In genomic region chr16:67227567-67227921, GRCh38 we compare ENCODE assay signal across 8 cellular contexts. TPM values are rescaled to one million over a fixed set of nuclear protein-coding genes. Genes with fewer than 3 reads are reported as not detected.
DNase-seq lines count a peak whose midpoint lies in the region; ATAC-seq and TF ChIP-seq lines count a peak whose summit lies in the region.

No MANE protein-coding gene starts in this region.

- no peaks in the 10 kb centered on the region for H3K27me3 Mint-ChIP-seq in dendritic cell treated with granulocyte-macrophage colony-stimulating factor and Interleukin-4, amounts not matched to agents 40 ng/mL and 50 ng/mL, for 4 days
- H3K27me3 Mint-ChIP-seq in naive thymus-derived CD4-positive, alpha-beta T cell = no peaks in the 10 kb centered on the region

- no peaks in the 10 kb centered on the region for H3K9me3 Mint-ChIP-seq in dendritic cell treated with granulocyte-macrophage colony-stimulating factor and Interleukin-4, amounts not matched to agents 40 ng/mL and 50 ng/mL, for 4 days
- no peaks in the 10 kb centered on the region for H3K9me3 Mint-ChIP-seq in naive thymus-derived CD4-positive, alpha-beta T cell

- H3K9me2 ChIP-seq in Karpas-422 (replicated peaks; ENCODE audit: insufficient read depth, low read length) = no peaks in the 10 kb centered on the region

- peaks cover 83% of the 10 kb centered on the region for H3K36me3 Mint-ChIP-seq in dendritic cell treated with granulocyte-macrophage colony-stimulating factor and Interleukin-4, amounts not matched to agents 40 ng/mL and 50 ng/mL, for 4 days (ENCODE audit: low read depth)
- H3K36me3 Mint-ChIP-seq in naive thymus-derived CD4-positive, alpha-beta T cell = peaks cover 4 to 9% (median 7%) of the 10 kb centered on the region in 5 donors

- intact Hi-C loops in dendritic cell treated with granulocyte-macrophage colony-stimulating factor and Interleukin-4, amounts not matched to agents 40 ng/mL and 50 ng/mL, for 4 days (cut with micrococcal nuclease) = loop anchor here (2.0 kb wide), 2 partner anchors 35 to 43 kb away; partner anchors contain the start of gene E2F4
- intact Hi-C loops in naive thymus-derived CD4-positive, alpha-beta T cell (cut with micrococcal nuclease) = loop anchor here (1.0 to 5.0 kb wide), 15 partner anchors 20 to 1905 kb away; partner anchors contain the start of genes E2F4 (in 2 of the 2), FHOD1 (in 2 of the 2), PLEKHG4 (in 2 of the 2) and ACD (in 1 of the 2)

- CTCF ChIA-PET in AG04449 (lab: Yijun Ruan, JAX) = interaction anchor here (1.0 to 2.4 kb wide), 11 partner anchors 11 to 235 kb away, joined by 3 to 8 read pairs (median 4); partner anchors contain the start of genes FHOD1, SLC9A5 and ZDHHC1
- CTCF ChIA-PET in naive thymus-derived CD4-positive, alpha-beta T cell (lab: Charles Lee) = interaction anchor here (0.9 to 1.6 kb wide), 4 partner anchors 12 to 73 kb away, joined by 3 to 6 read pairs (median 4); partner anchors contain the start of gene FHOD1

- no peaks in the 10 kb centered on the region for H3K27me3 ChIP-seq in Karpas-422 (ENCODE audit: low read length)
- H3K27me3 ChIP-seq in naive thymus-derived CD4-positive, alpha-beta T cell (ENCODE audit: control insufficient read depth in 2 of 2, insufficient read depth in 2 of 2, low read length in 2 of 2) = no peaks in the 10 kb centered on the region

- peaks cover 61% of the 10 kb centered on the region for H3K4me1 Mint-ChIP-seq in dendritic cell treated with granulocyte-macrophage colony-stimulating factor and Interleukin-4, amounts not matched to agents 40 ng/mL and 50 ng/mL, for 4 days (ENCODE audit: low read depth)
- H3K4me1 Mint-ChIP-seq in naive thymus-derived CD4-positive, alpha-beta T cell = peaks cover 37 to 62% (median 50%) of the 10 kb centered on the region in 7 donors

- H4K20me1 ChIP-seq in Karpas-422 (ENCODE audit: insufficient read depth, low read depth, low read length) = peaks cover 10% of the 10 kb centered on the region; the same call in 1 of the 2 replicates

- DNase-seq in AG04449 (ENCODE audit: low read depth, low spot score) = no peak
- no peak for DNase-seq in Karpas-422
- no peak for DNase-seq in naive thymus-derived CD4-positive, alpha-beta T cell
- DNase-seq in NCI-H2029 treated with DMSO at 0.1 percent for 48 hours (lab: John Stamatoyannopoulos, UW) = no peak
- DNase-seq in G401 (ENCODE audit: low spot score) = no peak

- ATAC-seq in naive thymus-derived CD4-positive, alpha-beta T cell = no peak
- ATAC-seq in GM21447 (IDR thresholded peaks at IDR 0.05; ENCODE audit: unreplicated experiment) (no peak), GM18511 (IDR thresholded peaks at IDR 0.05; ENCODE audit: unreplicated experiment) (no peak)

- H3K79me2 ChIP-seq in Karpas-422 (ENCODE audit: low read length) = peaks cover 29% of the 10 kb centered on the region

- H3K4me2 ChIP-seq in Karpas-422 (ENCODE audit: low read depth, low read length, poor library complexity, severe bottlenecking) = peak overlapping the region; percentile 91

- in situ Hi-C loops in G401 (cut with HindIII; ENCODE audit: low sequenced_read_pairs) = no loop called here

- TF ChIP-seq CTCF in AG04449 (IDR thresholded peaks at IDR 0.05; ENCODE audit: insufficient read depth, low read length, missing control alignments) = no peak

- H3K27ac Mint-ChIP-seq in dendritic cell treated with granulocyte-macrophage colony-stimulating factor and Interleukin-4, amounts not matched to agents 40 ng/mL and 50 ng/mL, for 4 days = peak overlapping the region; percentile 91
- peak overlapping the region; percentile 59 to 100 (median 97) for H3K27ac Mint-ChIP-seq in naive thymus-derived CD4-positive, alpha-beta T cell

- peaks cover 15% of the 10 kb centered on the region; the same call in 1 of the 2 replicates for H3K36me3 ChIP-seq in Karpas-422 (ENCODE audit: insufficient read depth, low read length)
- H3K36me3 ChIP-seq in naive thymus-derived CD4-positive, alpha-beta T cell (ENCODE audit: control insufficient read depth in 2 of 3, insufficient read depth in 3 of 3, low read length in 3 of 3) = peaks cover 9 to 48% (median 10%) of the 10 kb centered on the region in 3 experiments

- POLR2A ChIA-PET in AG04449 (lab: Yijun Ruan, JAX) = interaction anchor here (1.1 to 4.3 kb wide), 7 partner anchors 9 to 23 kb away, joined by 3 to 20 read pairs (median 9); partner anchors contain the start of genes FHOD1 and SLC9A5
- POLR2A ChIA-PET in naive thymus-derived CD4-positive, alpha-beta T cell (lab: Charles Lee) = interaction anchor here (0.8 to 2.3 kb wide), 12 partner anchors 8 to 439 kb away, joined by 3 to 20 read pairs (median 6); partner anchors contain the start of genes E2F4 and FHOD1

- peak overlapping the region; percentile 98 for H3K4me3 ChIP-seq in AG04449 (ENCODE audit: low read depth, low read length)
- peak overlapping the region; percentile 97 for H3K4me3 ChIP-seq in Karpas-422 (ENCODE audit: low read length)
- H3K4me3 ChIP-seq in naive thymus-derived CD4-positive, alpha-beta T cell (ENCODE audit: low read length) = peak overlapping the region; percentile 90

- H3K9me3 ChIP-seq in Karpas-422 (ENCODE audit: low read length) = no peaks in the 10 kb centered on the region
- no peaks in the 10 kb centered on the region for H3K9me3 ChIP-seq in naive thymus-derived CD4-positive, alpha-beta T cell (ENCODE audit: control insufficient read depth in 2 of 3, low read length in 3 of 3)

- peak overlapping the region; percentile 96 for H3K4me3 Mint-ChIP-seq in dendritic cell treated with granulocyte-macrophage colony-stimulating factor and Interleukin-4, amounts not matched to agents 40 ng/mL and 50 ng/mL, for 4 days
- peak overlapping the region; percentile 94 to 100 (median 98) for H3K4me3 Mint-ChIP-seq in naive thymus-derived CD4-positive, alpha-beta T cell

- peak overlapping the region; percentile 91 for H3K9ac ChIP-seq in Karpas-422 (ENCODE audit: low read length)

- H3K27ac ChIP-seq in Karpas-422 (ENCODE audit: low read length) = no peak overlapping the region
- peak overlapping the region; percentile 85 for H3K27ac ChIP-seq in naive thymus-derived CD4-positive, alpha-beta T cell (ENCODE audit: low read depth, low read length)

- H2AFZ ChIP-seq in Karpas-422 (ENCODE audit: low read length) = no peak overlapping the region

- H3K4me1 ChIP-seq in Karpas-422 (ENCODE audit: low read length) = peaks cover 30% of the 10 kb centered on the region
- peaks cover 14 to 38% of the 10 kb centered on the region in 2 donors for H3K4me1 ChIP-seq in naive thymus-derived CD4-positive, alpha-beta T cell (ENCODE audit: control insufficient read depth in 2 of 2, insufficient read depth in 2 of 2, low read length in 2 of 2)

RNA-seq across cellular contexts. Expression of gene TMEM208, which starts 0.6 kb away (rescaled TPM):
- 19.5 and 38.9 TPM in 2 replicates for total RNA-seq in Karpas-422 (2014; rRNA removed; shearing (Covaris generic); ENCODE audit: low replicate concordance)
- 10 to 100 TPM; 27.6 to 44.8 (median 32.7) TPM for total RNA-seq in naive thymus-derived CD4-positive, alpha-beta T cell
- polyA plus RNA-seq in naive thymus-derived CD4-positive, alpha-beta T cell = 10 to 100 TPM; 79.7 to 88.3 TPM
- 64.4 and 90.0 TPM in 2 replicates for total RNA-seq in G401 (2014; rRNA removed; shearing (Covaris generic))

RNA-seq across cellular contexts. Expression of gene FHOD1, which starts 19.7 kb away (rescaled TPM):
- 29.1 and 33.1 TPM in 2 replicates for total RNA-seq in Karpas-422 (2014; rRNA removed; shearing (Covaris generic); ENCODE audit: low replicate concordance)
- 10 to 100 TPM; 23.7 to 81.7 (median 35.1) TPM for total RNA-seq in naive thymus-derived CD4-positive, alpha-beta T cell
- 1 to 10 TPM; 3.6 to 3.7 TPM for polyA plus RNA-seq in naive thymus-derived CD4-positive, alpha-beta T cell
- total RNA-seq in G401 (2014; rRNA removed; shearing (Covaris generic)) = 19.2 and 23.6 TPM in 2 replicates

RNA-seq across cellular contexts. Expression of gene SLC9A5, which starts 21.2 kb away (rescaled TPM):
- total RNA-seq in Karpas-422 (2014; rRNA removed; shearing (Covaris generic); ENCODE audit: low replicate concordance) = 4.9 and 6.1 TPM in 2 replicates
- total RNA-seq in naive thymus-derived CD4-positive, alpha-beta T cell = 1 to 10 TPM; 1.7 to 3.7 (median 2.2) TPM
- polyA plus RNA-seq in naive thymus-derived CD4-positive, alpha-beta T cell = under 1 TPM; 0.11 to 0.18 TPM
- total RNA-seq in G401 (2014; rRNA removed; shearing (Covaris generic)) = 1.0 and 4.8 TPM in 2 replicates

RNA-seq across cellular contexts. Expression of gene ELMO3, which starts 28.6 kb away (rescaled TPM):
- 0.82 and 5.6 TPM in 2 replicates for total RNA-seq in Karpas-422 (2014; rRNA removed; shearing (Covaris generic); ENCODE audit: low replicate concordance)
- 1 to 10 TPM; 2.6 to 9.1 (median 7.5) TPM for total RNA-seq in naive thymus-derived CD4-positive, alpha-beta T cell
- polyA plus RNA-seq in naive thymus-derived CD4-positive, alpha-beta T cell = under 1 TPM in 1 of 2 donors, not detected in 1; 0.07 TPM
- total RNA-seq in G401 (2014; rRNA removed; shearing (Covaris generic)) = 0.61 and 1.0 TPM in 2 replicates

RNA-seq across cellular contexts. Expression of gene E2F4, which starts 35.6 kb away (rescaled TPM):
- total RNA-seq in Karpas-422 (2014; rRNA removed; shearing (Covaris generic); ENCODE audit: low replicate concordance) = 109 and 171 TPM in 2 replicates
- 100 to 1,000 TPM in 1 of 5 experiments, 10 to 100 TPM in 4; 67.1 to 133 (median 73.0) TPM for total RNA-seq in naive thymus-derived CD4-positive, alpha-beta T cell
- polyA plus RNA-seq in naive thymus-derived CD4-positive, alpha-beta T cell = 10 to 100 TPM; 59.4 to 97.9 TPM
- total RNA-seq in G401 (2014; rRNA removed; shearing (Covaris generic)) = 95.3 and 123 TPM in 2 replicates
